Comparison of ENCODE assay signal across 1 cellular context in genomic region chr14:54435500-54435981, GRCh38.
A peak's percentile ranks its signal among the peaks of the same experiment; 100 is the strongest.
TF ChIP-seq lines count a peak whose summit lies in the region.

No MANE protein-coding gene starts in this region.

TF ChIP-seq in HEK293, 187 proteins besides CTCF, POLR2A, EP300 and RAD21 (continued from another document):
- TF ChIP-seq ZNF335 (tag by site-specific recombination; conservative IDR thresholded peaks at IDR 0.05) (peak; percentile 7; the same call in 1 of the 2 replicates), ZNF366 (tag by site-specific recombination; conservative IDR thresholded peaks at IDR 0.05) (peak; percentile 31; the same call in 1 of the 2 replicates), ZNF621 (tag by site-specific recombination; IDR thresholded peaks at IDR 0.05) (no peak)
